1 cellular context compared by ENCODE assay signal in genomic region chr6:143941852-143942627, GRCh38.
TF ChIP-seq lines count a peak whose summit lies in the region.

No MANE protein-coding gene starts in this region.

TF ChIP-seq in HepG2, 621 proteins besides CTCF, POLR2A, EP300 and RAD21 (continued from another document and continues in another):
- TF ChIP-seq ZHX2 (IDR thresholded peaks at IDR 0.05; ENCODE audit: low read depth): no peak
- TF ChIP-seq ZHX2 (CRISPR knock-in tag; IDR thresholded peaks at IDR 0.05; ENCODE audit: borderline replicate concordance): no peak
- TF ChIP-seq AHR (CRISPR knock-in tag; IDR thresholded peaks at IDR 0.05): peak; percentile 66; the same call in 1 of the 2 replicates
- no peak for TF ChIP-seq ZNF746 (CRISPR knock-in tag; IDR thresholded peaks at IDR 0.05)
- no peak for TF ChIP-seq GMEB1 (CRISPR knock-in tag; IDR thresholded peaks at IDR 0.05; ENCODE audit: borderline replicate concordance)
- peak; percentile 90; the same call in 1 of the 2 replicates for TF ChIP-seq HNRNPL (IDR thresholded peaks at IDR 0.05; ENCODE audit: low read depth, low read length)
- TF ChIP-seq CREM (IDR thresholded peaks at IDR 0.05): no peak
- TF ChIP-seq CREM (CRISPR knock-in tag; IDR thresholded peaks at IDR 0.05): no peak
- TF ChIP-seq ZNF3 (CRISPR knock-in tag; IDR thresholded peaks at IDR 0.05): no peak
- TF ChIP-seq TEAD2 (CRISPR knock-in tag; IDR thresholded peaks at IDR 0.05): no peak
- TF ChIP-seq SIX1 (CRISPR knock-in tag; IDR thresholded peaks at IDR 0.05; ENCODE audit: borderline replicate concordance): no peak
- TF ChIP-seq DZIP1 (CRISPR knock-in tag; IDR thresholded peaks at IDR 0.05): no peak
- TF ChIP-seq KDM5A (IDR thresholded peaks at IDR 0.05; ENCODE audit: borderline replicate concordance, low read length): no peak
- TF ChIP-seq ZNF597 (CRISPR knock-in tag; IDR thresholded peaks at IDR 0.05): no peak
- TF ChIP-seq ZNF263 (CRISPR knock-in tag; IDR thresholded peaks at IDR 0.05): peak; percentile 90
- TF ChIP-seq KLF12 (CRISPR knock-in tag; IDR thresholded peaks at IDR 0.05; ENCODE audit: borderline replicate concordance): no peak
- TF ChIP-seq LBX2 (CRISPR knock-in tag; IDR thresholded peaks at IDR 0.05; ENCODE audit: borderline replicate concordance): no peak
- no peak for TF ChIP-seq SMAD9 (CRISPR knock-in tag; IDR thresholded peaks at IDR 0.05)
- TF ChIP-seq HNRNPLL (IDR thresholded peaks at IDR 0.05; ENCODE audit: low read depth, low read length, poor library complexity, severe bottlenecking): peak; percentile 41
- TF ChIP-seq ZNF44 (CRISPR knock-in tag; IDR thresholded peaks at IDR 0.05): no peak
- TF ChIP-seq HOXA5 (CRISPR knock-in tag; IDR thresholded peaks at IDR 0.05): no peak
- no peak for TF ChIP-seq ZNF780A (CRISPR knock-in tag; IDR thresholded peaks at IDR 0.05)
- TF ChIP-seq CENPBD1 (CRISPR knock-in tag; IDR thresholded peaks at IDR 0.05; ENCODE audit: borderline replicate concordance, low read depth): no peak
- TF ChIP-seq ARNT (IDR thresholded peaks at IDR 0.05): no peak
- TF ChIP-seq ZUFSP (CRISPR knock-in tag; IDR thresholded peaks at IDR 0.05; ENCODE audit: borderline replicate concordance): no peak
- TF ChIP-seq FOXO4 (CRISPR knock-in tag; conservative IDR thresholded peaks at IDR 0.05): 0 out of 2 replicates have a peak, but pooled peaks have one; percentile 63
- TF ChIP-seq NFE2L1 (CRISPR knock-in tag; IDR thresholded peaks at IDR 0.05; ENCODE audit: borderline replicate concordance): no peak
- TF ChIP-seq ZNF770 (CRISPR knock-in tag; IDR thresholded peaks at IDR 0.05): no peak
- TF ChIP-seq ARID3A (IDR thresholded peaks at IDR 0.05; ENCODE audit: low read depth, low read length): no peak
- TF ChIP-seq RBAK (CRISPR knock-in tag; IDR thresholded peaks at IDR 0.05): no peak
- TF ChIP-seq DDIT3 (CRISPR knock-in tag; IDR thresholded peaks at IDR 0.05): no peak
- TF ChIP-seq TRIM24 (CRISPR knock-in tag; IDR thresholded peaks at IDR 0.05): no peak
- no peak for TF ChIP-seq KAT2B (IDR thresholded peaks at IDR 0.05; ENCODE audit: borderline replicate concordance, low read depth, low read length)
